1 cellular context compared by ENCODE assay signal in genomic region chr17:32100971-32101631, GRCh38.
TF ChIP-seq lines count a peak whose summit lies in the region.

No MANE protein-coding gene starts in this region.

TF ChIP-seq in H1, 55 proteins besides CTCF, POLR2A, EP300 and RAD21:
- TF ChIP-seq ZNF274 (IDR thresholded peaks at IDR 0.05; ENCODE audit: borderline replicate concordance, extremely low read depth, low read length), result no peak
- no peak for TF ChIP-seq POU5F1 (IDR thresholded peaks at IDR 0.05; ENCODE audit: low read depth, low read length)
- no peak for TF ChIP-seq SP2 (IDR thresholded peaks at IDR 0.05; ENCODE audit: low read length)
- TF ChIP-seq CEBPB (IDR thresholded peaks at IDR 0.05; ENCODE audit: low read depth, low read length), result no peak
- no peak for TF ChIP-seq E2F6 (IDR thresholded peaks at IDR 0.05)
- TF ChIP-seq SRF (IDR thresholded peaks at IDR 0.05; ENCODE audit: low read depth, low read length), result no peak
